In the genomic region with DNA sequence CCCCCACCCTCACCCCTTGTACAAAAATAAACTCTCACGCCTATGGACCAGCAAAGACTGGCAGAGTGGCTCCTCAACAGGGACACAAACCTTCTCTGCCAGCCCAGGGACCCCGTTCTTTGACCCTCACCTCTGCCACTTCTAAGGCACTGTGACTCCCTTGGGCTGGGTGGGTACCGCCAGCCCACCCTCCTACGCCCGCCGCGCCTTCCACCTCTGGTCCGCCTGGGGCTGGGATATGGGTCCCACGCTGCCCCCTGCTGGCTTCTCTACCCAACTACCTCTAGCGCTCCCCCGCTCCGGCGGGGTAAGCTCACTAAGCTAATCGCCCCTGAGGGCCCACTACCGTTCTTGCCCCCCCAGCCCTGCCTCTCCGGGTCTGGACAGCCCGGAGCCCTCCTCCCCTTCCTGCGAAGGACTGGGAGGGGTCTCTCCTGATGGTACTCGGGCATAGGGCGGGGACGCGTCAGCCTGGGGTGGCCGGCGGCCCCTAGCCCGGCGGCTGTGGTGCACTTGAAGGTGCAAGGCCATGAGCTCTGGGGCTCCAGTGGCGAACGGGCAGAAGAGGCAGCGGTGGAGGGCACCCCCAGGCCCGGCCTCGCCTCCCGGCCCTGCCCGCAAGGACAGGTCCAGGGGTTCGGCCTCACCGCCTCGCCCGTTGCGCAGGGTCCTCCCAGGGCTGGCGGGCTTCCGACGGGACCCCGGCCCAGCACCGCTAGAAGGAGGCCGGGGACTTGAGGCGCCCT, we compare ENCODE assay signal across 9 cellular contexts. TPM values are rescaled to one million over a fixed set of nuclear protein-coding genes. Genes with fewer than 3 reads are reported as not detected.
A peak's percentile ranks its signal among the peaks of the same experiment; 100 is the strongest.
DNase-seq lines count a peak whose midpoint lies in the region; ATAC-seq and TF ChIP-seq lines count a peak whose summit lies in the region.
"Had no signal": no experiment of that assay in that cellular context is flagged by ENCODE, and none has a peak within 500 bp of the region (broad histone marks: within the 10 kb centered on the region; RNA-seq: fewer than 3 reads in every experiment).

No MANE protein-coding gene starts in this region.

- CTCF ChIA-PET in A673 (lab: Charles Lee): interaction anchor here (0.6 to 1.8 kb wide), 5 partner anchors 14 to 23 kb away, joined by 3 to 10 read pairs (median 4); partner anchors contain the start of gene ARHGEF40

- H3K9me3 ChIP-seq in A673 (ENCODE audit: low read depth, low read length, poor library complexity, severe bottlenecking): no peaks in the 10 kb centered on the region

- H3K36me3 ChIP-seq in A673 (ENCODE audit: insufficient read depth, low read length, poor library complexity, severe bottlenecking) (peaks cover 76% of the 10 kb centered on the region), GM23338 (ENCODE audit: insufficient read depth) (peaks cover 22% of the 10 kb centered on the region), kidney epithelial cell (ENCODE audit: control insufficient read depth, insufficient read depth, low read length) (no peaks in the 10 kb centered on the region)

- H3K4me3 ChIP-seq in A673 (ENCODE audit: low read depth, low read length, poor library complexity, severe bottlenecking) (no peak overlapping the region), GM23338 (no peak overlapping the region), kidney epithelial cell (ENCODE audit: low read depth, low read length) (no peak overlapping the region)

- peaks cover 40% of the 10 kb centered on the region for H3K27me3 Mint-ChIP-seq in GM23338 (ENCODE audit: insufficient read depth, low read depth, poor library complexity)
- no peaks in the 10 kb centered on the region for H3K27me3 Mint-ChIP-seq in activated naive CD8-positive, alpha-beta T cell treated with anti-CD3 and anti-CD28 coated beads, Interleukin-2, amount 50 U/mL, for 24 hours

- peak overlapping the region; percentile 35 for H3K27ac ChIP-seq in A673 (ENCODE audit: low read depth, low read length, poor library complexity, severe bottlenecking)
- H3K27ac ChIP-seq in GM23338 (ENCODE audit: low read depth): no peak overlapping the region

- peaks cover 39% of the 10 kb centered on the region for H3F3A ChIP-seq in GM23338 (replicated peaks; ENCODE audit: low read depth)

- peaks cover 16% of the 10 kb centered on the region for H3K79me2 ChIP-seq in GM23338 (replicated peaks; ENCODE audit: insufficient read depth)

- H3K9me3 Mint-ChIP-seq in GM23338: peaks cover 11% of the 10 kb centered on the region; the same call in 2 of the 3 replicates
- H3K9me3 Mint-ChIP-seq in activated naive CD8-positive, alpha-beta T cell treated with anti-CD3 and anti-CD28 coated beads, Interleukin-2, amount 50 U/mL, for 24 hours: no peaks in the 10 kb centered on the region

- peak; percentile 70 for DNase-seq in A673 (ENCODE audit: low spot score)
- peak; percentile 87 for DNase-seq in GM23338 (ENCODE audit: low spot score)
- DNase-seq in activated naive CD8-positive, alpha-beta T cell treated with anti-CD3 and anti-CD28 coated beads, Interleukin-2, amount 50 U/mL, for 24 hours: peak; percentile 58
- DNase-seq in kidney epithelial cell (ENCODE audit: low read depth): no peak
- DNase-seq in DMS53 (lab: John Stamatoyannopoulos, UW): no peak
- DNase-seq: NCI-H446 had no signal

- H3K4me3 Mint-ChIP-seq in GM23338: no peak overlapping the region; the same call in 2 of the 3 replicates
- H3K4me3 Mint-ChIP-seq in activated naive CD8-positive, alpha-beta T cell treated with anti-CD3 and anti-CD28 coated beads, Interleukin-2, amount 50 U/mL, for 24 hours: no peak overlapping the region

- H2AFZ ChIP-seq in GM23338: no peak overlapping the region

- H3K36me3 Mint-ChIP-seq in GM23338 (ENCODE audit: low read depth): peaks cover 77% of the 10 kb centered on the region
- H3K36me3 Mint-ChIP-seq in activated naive CD8-positive, alpha-beta T cell treated with anti-CD3 and anti-CD28 coated beads, Interleukin-2, amount 50 U/mL, for 24 hours (ENCODE audit: low read depth): no peaks in the 10 kb centered on the region

- H3K4me1 Mint-ChIP-seq in GM23338: peaks cover 63% of the 10 kb centered on the region
- H3K4me1 Mint-ChIP-seq in activated naive CD8-positive, alpha-beta T cell treated with anti-CD3 and anti-CD28 coated beads, Interleukin-2, amount 50 U/mL, for 24 hours: peaks cover 23% of the 10 kb centered on the region

- H3K4me1 ChIP-seq in A673 (ENCODE audit: insufficient read depth, low read length, poor library complexity, severe bottlenecking) (peaks cover 29% of the 10 kb centered on the region), GM23338 (ENCODE audit: insufficient read depth) (peaks cover 31% of the 10 kb centered on the region)

- peaks cover 26% of the 10 kb centered on the region for H4K20me1 ChIP-seq in GM23338 (replicated peaks; ENCODE audit: insufficient read depth)

- H3K27me3 ChIP-seq in A673 (replicated peaks; ENCODE audit: insufficient read depth, low read depth, low read length, poor library complexity) (no peaks in the 10 kb centered on the region), GM23338 (ENCODE audit: insufficient read depth) (no peaks in the 10 kb centered on the region), kidney epithelial cell (ENCODE audit: control insufficient read depth, insufficient read depth, low read length) (no peaks in the 10 kb centered on the region)

- peak; percentile 75 for TF ChIP-seq CTCF in A673 (conservative IDR thresholded peaks at IDR 0.05; ENCODE audit: low read depth, low read length)
- peak; percentile 66 to 71 for TF ChIP-seq CTCF in GM23338 (conservative IDR thresholded peaks at IDR 0.05; ENCODE audit: low read depth in 2 of 2)
- peak; percentile 56 for TF ChIP-seq CTCF in kidney epithelial cell (IDR thresholded peaks at IDR 0.05; ENCODE audit: insufficient read depth, low read length, poor library complexity, severe bottlenecking)

- H3K4me2 ChIP-seq in GM23338: no peak overlapping the region

- POLR2A ChIA-PET in A673 (lab: Charles Lee; ENCODE audit: low non-redundant PET): interaction anchor here (0.5 kb wide), 1 partner anchor 19 kb away, joined by 6 read pairs; no protein-coding TSS in a partner anchor

- peak overlapping the region; percentile 52; the same call in 1 of the 2 replicates for H3K27ac Mint-ChIP-seq in GM23338
- no peak overlapping the region for H3K27ac Mint-ChIP-seq in activated naive CD8-positive, alpha-beta T cell treated with anti-CD3 and anti-CD28 coated beads, Interleukin-2, amount 50 U/mL, for 24 hours

- H3K9me2 ChIP-seq in GM23338 (ENCODE audit: insufficient read depth): no peaks in the 10 kb centered on the region

- no TSS peak for BruUV-seq in A673 (replicated peaks; lab: Mats Ljungman, UMichigan)

- ATAC-seq in GM23338 (peak; percentile 28), HG02884 (IDR thresholded peaks at IDR 0.05; ENCODE audit: unreplicated experiment) (no peak), HG02610 (IDR thresholded peaks at IDR 0.05; ENCODE audit: unreplicated experiment) (no peak), GM21619 (IDR thresholded peaks at IDR 0.05; ENCODE audit: unreplicated experiment) (no peak)
- ATAC-seq in activated naive CD8-positive, alpha-beta T cell treated with anti-CD3 and anti-CD28 coated beads, Interleukin-2, amount 50 U/mL, for 24 hours: no peak

- intact Hi-C loops in A673 (cut with micrococcal nuclease; ENCODE audit: unreplicated experiment): no loop called here

RNA-seq across cellular contexts. Expression of gene ZNF219, which starts 8.1 kb away (rescaled TPM):
- 78.0 and 84.6 TPM in 2 replicates for total RNA-seq in A673 (2021)
- total RNA-seq in GM23338 (2014; rRNA removed; shearing (Covaris generic)): 148 and 153 TPM in 2 replicates
- 35.5 and 37.7 TPM in 2 replicates for polyA plus RNA-seq in GM23338 (2016; fragmentation: Nextera tagmentation; extraction: Ambion mirVana)
- total RNA-seq in kidney epithelial cell: 25.5 and 34.5 TPM in 2 replicates

RNA-seq across cellular contexts. Expression of gene TMEM253, which starts 10.5 kb away (rescaled TPM):
- total RNA-seq in A673 (2021) (0.48 and 0.49 TPM in 2 replicates), kidney epithelial cell (not detected in 2 replicates)
- total RNA-seq in GM23338 (2014; rRNA removed; shearing (Covaris generic)): 0.59 TPM in 1 of 2 replicates, not detected in the other
- 0.95 and 2.7 TPM in 2 replicates for polyA plus RNA-seq in GM23338 (2016; fragmentation: Nextera tagmentation; extraction: Ambion mirVana)

RNA-seq across cellular contexts. Expression of gene ARHGEF40, which starts 20.3 kb away (rescaled TPM):
- 89.6 and 94.1 TPM in 2 replicates for total RNA-seq in A673 (2021)
- total RNA-seq in GM23338 (2014; rRNA removed; shearing (Covaris generic)): 38.6 and 44.6 TPM in 2 replicates
- polyA plus RNA-seq in GM23338 (2016; fragmentation: Nextera tagmentation; extraction: Ambion mirVana): 17.7 and 21.5 TPM in 2 replicates
- total RNA-seq in kidney epithelial cell: 59.4 and 59.7 TPM in 2 replicates

RNA-seq across cellular contexts. Expression of gene RNASE8, which starts 32.7 kb away (rescaled TPM):
- total RNA-seq in A673 (2021) (not detected in 2 replicates), kidney epithelial cell (not detected in 2 replicates)
- total RNA-seq in GM23338 (2014; rRNA removed; shearing (Covaris generic)): not detected in 2 replicates
- not detected in 2 replicates for polyA plus RNA-seq in GM23338 (2016; fragmentation: Nextera tagmentation; extraction: Ambion mirVana)

RNA-seq across cellular contexts. Expression of gene RNASE7, which starts 48.2 kb away (rescaled TPM):
- not detected in 2 replicates for total RNA-seq in A673 (2021)
- total RNA-seq in GM23338 (2014; rRNA removed; shearing (Covaris generic)): not detected in 2 replicates
- polyA plus RNA-seq in GM23338 (2016; fragmentation: Nextera tagmentation; extraction: Ambion mirVana): not detected in 2 replicates
- not detected in 2 replicates for total RNA-seq in kidney epithelial cell

Comparison
In these comparisons a context has a peak if more than half of its experiments do, and no peak if none do; other contexts are left out.
1. DNase-seq: peak in A673 (single experiment), GM23338 (single experiment) and activated naive CD8-positive, alpha-beta T cell treated with anti-CD3 and anti-CD28 coated beads, Interleukin-2, amount 50 U/mL, for 24 hours (single experiment); none in kidney epithelial cell (single experiment) and DMS53 (single experiment).
2. Peak in every context shown above with its lines, with median percentiles within 50 percentile points of each other: CTCF ChIP-seq.